In the genomic region with DNA sequence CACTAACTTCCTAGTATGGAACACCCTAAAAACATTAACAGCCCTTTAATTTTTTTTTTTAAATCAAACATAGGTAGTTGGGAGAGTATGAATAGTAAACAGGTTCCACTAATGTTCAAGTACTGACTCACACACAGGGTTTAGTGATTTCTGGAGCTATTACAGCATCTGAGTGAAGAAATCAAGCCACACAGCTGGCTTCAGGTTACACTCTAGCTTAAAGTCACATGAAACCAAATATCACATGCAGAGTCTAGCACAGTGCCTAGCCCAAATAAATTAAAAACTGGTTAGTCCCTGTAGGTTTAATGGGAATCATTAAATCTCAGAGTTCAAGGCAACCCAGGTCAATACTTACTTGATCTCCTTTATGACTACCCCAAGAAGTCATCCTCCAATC, we compare ENCODE assay signal across 14 cellular contexts. TPM values are rescaled to one million over a fixed set of nuclear protein-coding genes. Genes with fewer than 3 reads are reported as not detected.
DNase-seq lines count a peak whose midpoint lies in the region; ATAC-seq, FAIRE-seq and TF ChIP-seq lines count a peak whose summit lies in the region.
"Had no signal": no experiment of that assay in that cellular context is flagged by ENCODE, and none has a peak within 500 bp of the region (broad histone marks: within the 10 kb centered on the region; RNA-seq: fewer than 3 reads in every experiment).

No MANE protein-coding gene starts in this region.

- in situ Hi-C loops in GM23248 (cut with MboI) = no loop called here
- in situ Hi-C loops in astrocyte of the spinal cord (cut with HindIII; ENCODE audit: low sequenced_read_pairs) = no loop called here

- H3F3A ChIP-seq in GM23248 (ENCODE audit: insufficient read depth) = no peaks in the 10 kb centered on the region

- no peak overlapping the region for H2AFZ ChIP-seq in GM23248

- DNase-seq in A549 (ENCODE audit: low read depth in 1 of 2, low spot score in 1 of 2) (peak in 1 of 2 experiments; percentile 24), GM23248 (peak; percentile 76), astrocyte of the spinal cord (ENCODE audit: low read depth, low spot score) (peak; percentile 82), kidney (no peak), NCI-H345 treated with DMSO at 0.1 percent for 48 hours (lab: John Stamatoyannopoulos, UW; ENCODE audit: unreplicated experiment) (no peak), GM12892 (ENCODE audit: insufficient read length) (no peak), GDM1 (lab: John Stamatoyannopoulos, UW) (no peak)
- DNase-seq: activated CD4-positive, alpha-beta T cell treated with anti-CD3 and anti-CD28 coated beads, Interleukin-2, amount 10 ng/mL, durations not matched to agents 7 days and 5 days; activated naive CD4-positive, alpha-beta T cell treated with anti-CD3 and anti-CD28 coated beads for 36 hours; NCI-H524 treated with DMSO at 0.1 percent for 48 hours; stomach had no signal

- H3K27ac ChIP-seq in A549 = peak overlapping the region in 1 of 2 experiments; percentile 52; a peak in 2 of 6 replicates
- H3K27ac ChIP-seq in GM23248 = no peak overlapping the region
- H3K27ac ChIP-seq in kidney (ENCODE audit: low read depth in 2 of 2, low read length in 2 of 2) = peak overlapping the region; percentile 86 to 88
- H3K27ac ChIP-seq: BLaER1 treated with 17β-estradiol and CSF1 and Interleukin-3, amounts not matched to agents 10 nM and 100 nM; SJCRH30; stomach had no signal

- TF ChIP-seq POLR2A in A549 (IDR thresholded peaks at IDR 0.05; ENCODE audit: low read length) (no peak), GM12892 (IDR thresholded peaks at IDR 0.05; ENCODE audit: low read depth, low read length) (no peak)

- no peaks in the 10 kb centered on the region for H3K27me3 ChIP-seq in GM23248 (replicated peaks; ENCODE audit: insufficient read depth)
- H3K27me3 ChIP-seq: BLaER1 treated with 17β-estradiol and CSF1 and Interleukin-3, amounts not matched to agents 10 nM and 100 nM; SJCRH30; stomach had no signal

- H3K9me3 ChIP-seq in A549 = no peaks in the 10 kb centered on the region
- H3K9me3 ChIP-seq in GM23248 (ENCODE audit: low read depth) = no peaks in the 10 kb centered on the region
- no peaks in the 10 kb centered on the region for H3K9me3 ChIP-seq in kidney (ENCODE audit: control insufficient read depth in 1 of 2, low read length in 2 of 2)
- H3K9me3 ChIP-seq: SJCRH30, stomach had no signal

- H4K20me1 ChIP-seq in GM23248 (ENCODE audit: insufficient read depth) = no peaks in the 10 kb centered on the region

- POLR2A ChIA-PET in A549 (lab: Yijun Ruan, JAX) = interaction anchor here (0.7 to 2.2 kb wide), 2 partner anchors 10 to 68 kb away, joined by 4 to 25 read pairs; a partner anchor contains a TSS

- no peak for FAIRE-seq in A549 (lab: Jason Lieb, UNC)
- FAIRE-seq in kidney (lab: Jason Lieb, UNC) = peak; percentile 32
- no peak for FAIRE-seq in GM12892 (lab: Jason Lieb, UNC)

- no peak for TF ChIP-seq RAD21 in A549 (conservative IDR thresholded peaks at IDR 0.05 in 1 of 2, IDR thresholded peaks at IDR 0.05 in 1 of 2)

- no peaks in the 10 kb centered on the region for H3K9me2 ChIP-seq in GM23248 (ENCODE audit: insufficient read depth)

- ATAC-seq in A549 (peak; percentile 71 to 86), GM19324 (IDR thresholded peaks at IDR 0.05; ENCODE audit: low FRiP score, unreplicated experiment) (no peak)

- peaks cover 18% of the 10 kb centered on the region for H3K79me2 ChIP-seq in GM23248 (ENCODE audit: insufficient read depth)

- H3K36me3 ChIP-seq in GM23248 (ENCODE audit: low read depth) (no peaks in the 10 kb centered on the region), kidney (ENCODE audit: control insufficient read depth in 1 of 2, insufficient read depth in 2 of 2, low read length in 2 of 2) (peaks cover 0 to 6% of the 10 kb centered on the region in 2 donors)
- H3K36me3 ChIP-seq: SJCRH30 had no signal

- intact Hi-C loops in kidney (cut with DNase I) = no loop called here

- H3K4me1 ChIP-seq in A549 = peaks cover 37% of the 10 kb centered on the region
- H3K4me1 ChIP-seq in GM23248 (ENCODE audit: insufficient read depth) = peaks cover 10% of the 10 kb centered on the region
- H3K4me1 ChIP-seq in kidney (ENCODE audit: control insufficient read depth in 1 of 2, insufficient read depth in 1 of 2, low read depth in 1 of 2, low read length in 2 of 2) = peaks cover 9 to 44% of the 10 kb centered on the region in 2 donors
- H3K4me1 ChIP-seq: SJCRH30 had no signal

- TF ChIP-seq EP300 in A549 (IDR thresholded peaks at IDR 0.05) = no peak

- no peak overlapping the region for H3K9ac ChIP-seq in GM23248
- peak overlapping the region in 1 of 2 donors; percentile 59 for H3K9ac ChIP-seq in kidney (ENCODE audit: low read length in 2 of 2)
- H3K9ac ChIP-seq: BLaER1 treated with 17β-estradiol and CSF1 and Interleukin-3, amounts not matched to agents 10 nM and 100 nM had no signal

- no peak for TF ChIP-seq CTCF in A549 (IDR thresholded peaks at IDR 0.05)
- TF ChIP-seq CTCF in astrocyte of the spinal cord (IDR thresholded peaks at IDR 0.05; ENCODE audit: low read depth, low read length) = no peak
- TF ChIP-seq CTCF in kidney (IDR thresholded peaks at IDR 0.05; ENCODE audit: borderline replicate concordance, extremely low read depth, insufficient read depth) = no peak

- CTCF ChIA-PET in A549 (lab: Yijun Ruan, JAX) = interaction anchor here (0.5 to 1.1 kb wide), 2 partner anchors 9 to 100 kb away, joined by 4 to 5 read pairs; no protein-coding TSS in a partner anchor

- no peak overlapping the region for H3K4me3 ChIP-seq in A549
- H3K4me3 ChIP-seq in GM23248 = no peak overlapping the region
- H3K4me3 ChIP-seq in astrocyte of the spinal cord (ENCODE audit: low read depth, low read length) = no peak overlapping the region
- H3K4me3 ChIP-seq in kidney (ENCODE audit: low read length in 2 of 2) = no peak overlapping the region
- H3K4me3 ChIP-seq: BLaER1 treated with 17β-estradiol and CSF1 and Interleukin-3, amounts not matched to agents 10 nM and 100 nM; SJCRH30; stomach had no signal

- H3K4me2 ChIP-seq in A549 (peak overlapping the region; percentile 59), GM23248 (ENCODE audit: unreplicated experiment) (no peak overlapping the region)
- H3K4me2 ChIP-seq: BLaER1 treated with 17β-estradiol and CSF1 and Interleukin-3, amounts not matched to agents 10 nM and 100 nM had no signal

TF ChIP-seq in A549, 52 proteins besides CTCF, POLR2A, EP300 and RAD21:
- 0 out of 5 replicates have a peak, but pooled peaks of 1 of the 2 experiments have one; percentile 25 for TF ChIP-seq JUN (IDR thresholded peaks at IDR 0.05)
- TF ChIP-seq CEBPB (IDR thresholded peaks at IDR 0.05) = peak in 1 of 2 experiments; percentile 51; a peak in 1 of 4 replicates
- no peak for TF ChIP-seq HOXB13 (CRISPR knock-in tag; IDR thresholded peaks at IDR 0.05; ENCODE audit: low read depth)
- no peak for TF ChIP-seq SREBF2 (IDR thresholded peaks at IDR 0.05)
- TF ChIP-seq FOSL2 (IDR thresholded peaks at IDR 0.05) = no peak
- TF ChIP-seq FOSL2 (CRISPR knock-in tag; IDR thresholded peaks at IDR 0.05) = peak; percentile 37
- TF ChIP-seq TP53 (CRISPR knock-in tag; IDR thresholded peaks at IDR 0.05) = no peak
- no peak for TF ChIP-seq HOXB5 (CRISPR knock-in tag; IDR thresholded peaks at IDR 0.05)
TF ChIP-seq in A549: peak in this region for 3.

RNA-seq across cellular contexts. Expression of a gene that starts 11.6 kb away (rescaled TPM):
- polyA plus RNA-seq in A549 (2011; rRNA removed) (9.0 and 10.5 TPM in 2 replicates), A549 (2017; fragmentation: RNase III; extraction: RNeasy Plus Mini Kit Qiagen cat#74134 plus additional on column Dnase treatment) (5.5 to 6.7 TPM (median 5.6 TPM) in 3 replicates), GM23248 (2016; fragmentation: Nextera tagmentation; extraction: Ambion mirVana) (2.1 and 3.3 TPM in 2 replicates), kidney (ENCODE audit: insufficient read depth, low read depth, low replicate concordance) (31.3 TPM)
- 2.6 and 3.1 TPM in 2 replicates for polyA plus RNA-seq in A549 (2012; cell fraction: cytosol; rRNA removed)
- polyA plus RNA-seq in A549 (2012; cell fraction: nucleus; rRNA removed) = 0.95 and 1.1 TPM in 2 replicates
- 7.6 and 10.6 TPM in 2 replicates for polyA minus RNA-seq in A549 (2011; rRNA and poly(A)+ RNA removed)
- 3.6 and 4.6 TPM in 2 replicates for total RNA-seq in GM23248 (2014; rRNA removed; shearing (Covaris generic))
- 5.4 TPM for total RNA-seq in kidney
- 2.9 TPM for polyA plus RNA-seq in GM12892 (2012; ENCODE audit: missing spikeins)

Comparison
In these comparisons a context has a peak if more than half of its experiments do, and no peak if none do; other contexts are left out.
1. DNase-seq: peak in GM23248 (single experiment) and astrocyte of the spinal cord (single experiment); none in kidney (single experiment), NCI-H345 treated with DMSO at 0.1 percent for 48 hours (single experiment), GM12892 (single experiment) and GDM1 (single experiment).